8 cellular contexts compared by ENCODE assay signal in the genomic region with DNA sequence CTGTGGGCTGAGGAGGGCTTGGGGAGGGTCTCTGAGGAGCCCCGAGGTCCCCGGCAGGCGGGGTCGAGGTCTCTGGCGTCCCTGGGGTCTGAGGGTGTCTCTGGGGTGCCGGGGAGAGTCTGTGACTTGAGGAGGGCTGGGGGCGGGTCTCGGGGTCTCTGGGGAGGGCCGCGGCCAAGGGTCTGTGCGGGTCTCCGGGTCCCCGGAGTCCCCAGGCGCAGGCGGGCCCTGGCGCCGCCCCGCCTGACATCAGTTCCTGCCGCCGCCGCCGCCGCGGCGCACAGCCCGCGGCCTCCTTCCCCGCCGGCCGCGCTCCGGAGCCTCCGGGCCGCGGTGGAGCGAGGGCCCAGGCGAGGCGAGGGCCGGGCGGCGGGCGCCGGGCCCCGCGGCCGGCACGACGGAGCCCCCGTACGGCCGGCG. TPM values are rescaled to one million over a fixed set of nuclear protein-coding genes. Genes with fewer than 3 reads are reported as not detected.
DNase-seq lines count a peak whose midpoint lies in the region; FAIRE-seq and TF ChIP-seq lines count a peak whose summit lies in the region.

A gene with protein sequence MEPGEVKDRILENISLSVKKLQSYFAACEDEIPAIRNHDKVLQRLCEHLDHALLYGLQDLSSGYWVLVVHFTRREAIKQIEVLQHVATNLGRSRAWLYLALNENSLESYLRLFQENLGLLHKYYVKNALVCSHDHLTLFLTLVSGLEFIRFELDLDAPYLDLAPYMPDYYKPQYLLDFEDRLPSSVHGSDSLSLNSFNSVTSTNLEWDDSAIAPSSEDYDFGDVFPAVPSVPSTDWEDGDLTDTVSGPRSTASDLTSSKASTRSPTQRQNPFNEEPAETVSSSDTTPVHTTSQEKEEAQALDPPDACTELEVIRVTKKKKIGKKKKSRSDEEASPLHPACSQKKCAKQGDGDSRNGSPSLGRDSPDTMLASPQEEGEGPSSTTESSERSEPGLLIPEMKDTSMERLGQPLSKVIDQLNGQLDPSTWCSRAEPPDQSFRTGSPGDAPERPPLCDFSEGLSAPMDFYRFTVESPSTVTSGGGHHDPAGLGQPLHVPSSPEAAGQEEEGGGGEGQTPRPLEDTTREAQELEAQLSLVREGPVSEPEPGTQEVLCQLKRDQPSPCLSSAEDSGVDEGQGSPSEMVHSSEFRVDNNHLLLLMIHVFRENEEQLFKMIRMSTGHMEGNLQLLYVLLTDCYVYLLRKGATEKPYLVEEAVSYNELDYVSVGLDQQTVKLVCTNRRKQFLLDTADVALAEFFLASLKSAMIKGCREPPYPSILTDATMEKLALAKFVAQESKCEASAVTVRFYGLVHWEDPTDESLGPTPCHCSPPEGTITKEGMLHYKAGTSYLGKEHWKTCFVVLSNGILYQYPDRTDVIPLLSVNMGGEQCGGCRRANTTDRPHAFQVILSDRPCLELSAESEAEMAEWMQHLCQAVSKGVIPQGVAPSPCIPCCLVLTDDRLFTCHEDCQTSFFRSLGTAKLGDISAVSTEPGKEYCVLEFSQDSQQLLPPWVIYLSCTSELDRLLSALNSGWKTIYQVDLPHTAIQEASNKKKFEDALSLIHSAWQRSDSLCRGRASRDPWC (plus strand): TSS at position 279 of the 420 bp plus-strand sequence. CDS start 239 bp downstream, outside the sequence.

- peaks cover 43% of the 10 kb centered on the region for H3F3A ChIP-seq in PC-9 (ENCODE audit: insufficient read depth, low read depth)

- H3K4me1 Mint-ChIP-seq in Caco-2 (ENCODE audit: low read depth, unreplicated experiment), result peaks cover 36% of the 10 kb centered on the region

- H3K27me3 Mint-ChIP-seq in Caco-2 (ENCODE audit: insufficient read depth, unreplicated experiment), result no peaks in the 10 kb centered on the region

- peak within 1 kb of the TSS; percentile 55; the same call in 1 of the 2 replicates for H2AFZ ChIP-seq in PC-9

- FAIRE-seq in H54 (lab: Jason Lieb, UNC), result no peak
- FAIRE-seq in frontal cortex (lab: Jason Lieb, UNC), result no peak

- no peak for TF ChIP-seq CTCF in Caco-2 (IDR thresholded peaks at IDR 0.05; ENCODE audit: insufficient read depth in 1 of 2, low read depth in 1 of 2, low read length in 1 of 2, severe bottlenecking in 1 of 2, unreplicated experiment in 1 of 2)
- TF ChIP-seq CTCF in PC-9 (conservative IDR thresholded peaks at IDR 0.05), result no peak

- BruUV-seq in Caco-2 (replicated peaks; lab: Mats Ljungman, UMichigan), result no TSS peak
- no TSS peak for BruUV-seq in PC-9 (replicated peaks; lab: Mats Ljungman, UMichigan)

- H3K4me2 ChIP-seq in PC-9, result peak within 1 kb of the TSS; percentile 92

- no peaks in the 10 kb centered on the region for H4K20me1 ChIP-seq in PC-9 (ENCODE audit: insufficient read depth)

- H3K9me3 ChIP-seq in Caco-2 (no peaks in the 10 kb centered on the region), PC-9 (ENCODE audit: insufficient read depth, low read depth) (no peaks in the 10 kb centered on the region)

- H3K36me3 ChIP-seq in Caco-2 (ENCODE audit: control insufficient read depth, insufficient read depth, low read length) (no peaks in the 10 kb centered on the region), PC-9 (ENCODE audit: low read depth) (no peaks in the 10 kb centered on the region)

- H3K4me3 Mint-ChIP-seq in Caco-2 (ENCODE audit: unreplicated experiment), result peak within 1 kb of the TSS; percentile 73

- no peaks in the 10 kb centered on the region for H3K36me3 Mint-ChIP-seq in Caco-2 (ENCODE audit: insufficient read depth, unreplicated experiment)

- intact Hi-C loops in Caco-2 (cut with micrococcal nuclease; ENCODE audit: unreplicated experiment), result loop anchor here (10.0 kb wide), 1 partner anchor 61 kb away; the partner anchor contains the start of gene TMEM82
- intact Hi-C loops in PC-9 (cut with micrococcal nuclease; ENCODE audit: unreplicated experiment), result loop anchor here (5.0 kb wide), 1 partner anchor 463 kb away; no protein-coding TSS in a partner anchor

- DNase-seq in Caco-2, result peak in 1 of 2 experiments; percentile 30
- no peak for DNase-seq in H54 (ENCODE audit: insufficient read length, low spot score)
- peak in 1 of 2 experiments; percentile 14 for DNase-seq in PC-9
- peak; percentile 81 for DNase-seq in activated effector memory CD4-positive, alpha-beta T cell treated with anti-CD3 and anti-CD28 coated beads, Interleukin-2, amount 50 U/mL, for 16 hours
- peak; percentile 76 to 80 for DNase-seq in frontal cortex (ENCODE audit: low spot score in 2 of 2)
- no peak for DNase-seq in occipital lobe (lab: John Stamatoyannopoulos, UW)
- no peak for DNase-seq in T1000 (lab: John Stamatoyannopoulos, UW)
- DNase-seq in MV-4-11 (lab: John Stamatoyannopoulos, UW), result no peak

- CTCF ChIA-PET in Caco-2 (lab: Charles Lee), result no interaction called here
- CTCF ChIA-PET in PC-9 (lab: Charles Lee), result no interaction called here

- H3K9me2 ChIP-seq in PC-9 (ENCODE audit: insufficient read depth), result no peaks in the 10 kb centered on the region

- peak; percentile 63; the same call in 1 of the 2 replicates for TF ChIP-seq POLR2A in H54 (IDR thresholded peaks at IDR 0.05; ENCODE audit: low read depth, low read length)

- peak within 1 kb of the TSS; percentile 98 for H3K27ac ChIP-seq in PC-9

- H3K4me3 ChIP-seq in Caco-2 (ENCODE audit: low read depth, low read length), result peak within 1 kb of the TSS; percentile 60
- peak within 1 kb of the TSS; percentile 65 for H3K4me3 ChIP-seq in PC-9

- H3K27me3 ChIP-seq in Caco-2 (replicated peaks; ENCODE audit: control insufficient read depth, insufficient read depth, low read length) (no peaks in the 10 kb centered on the region), PC-9 (ENCODE audit: insufficient read depth, low read depth) (no peaks in the 10 kb centered on the region)

- POLR2A ChIA-PET in Caco-2 (lab: Charles Lee) (no interaction called here), PC-9 (lab: Charles Lee; ENCODE audit: unreplicated experiment) (no interaction called here)

- H3K4me1 ChIP-seq in Caco-2 (peaks cover 31% of the 10 kb centered on the region), PC-9 (replicated peaks; ENCODE audit: insufficient read depth) (peaks cover 55% of the 10 kb centered on the region)

- H3K27ac Mint-ChIP-seq in Caco-2 (ENCODE audit: unreplicated experiment), result peak within 1 kb of the TSS; percentile 80

- no peaks in the 10 kb centered on the region for H3K9me3 Mint-ChIP-seq in Caco-2 (ENCODE audit: unreplicated experiment)

- H3K79me2 ChIP-seq in PC-9 (ENCODE audit: low read depth), result peaks cover 45% of the 10 kb centered on the region

RNA-seq across cellular contexts. Expression of the gene that starts here (rescaled TPM):
- 33.3 and 38.6 TPM in 2 replicates for total RNA-seq in Caco-2 (2022)
- 45.9 and 51.8 TPM in 2 replicates for total RNA-seq in PC-9 (2021)
- 32.6 TPM for total RNA-seq in frontal cortex
- total RNA-seq in occipital lobe, result 36.8 TPM

Comparison
In these comparisons a context has a peak if more than half of its experiments do, and no peak if none do; other contexts are left out.
1. DNase-seq: peak in activated effector memory CD4-positive, alpha-beta T cell treated with anti-CD3 and anti-CD28 coated beads, Interleukin-2, amount 50 U/mL, for 16 hours (single experiment) and frontal cortex (2 of 2); none in H54 (single experiment), occipital lobe (single experiment), T1000 (single experiment) and MV-4-11 (single experiment).